22 cellular contexts compared by ENCODE assay signal in genomic region chr19:9128171-9128570, GRCh38. TPM values are rescaled to one million over a fixed set of nuclear protein-coding genes. Genes with fewer than 3 reads are reported as not detected.
DNase-seq lines count a peak whose midpoint lies in the region; TF ChIP-seq lines count a peak whose summit lies in the region.
"Had no signal": no experiment of that assay in that cellular context is flagged by ENCODE, and none has a peak within 500 bp of the region (broad histone marks: within the 10 kb centered on the region; RNA-seq: fewer than 3 reads in every experiment).

No MANE protein-coding gene starts in this region.

- no peak for TF ChIP-seq CTCF in cardiac fibroblast (IDR thresholded peaks at IDR 0.05; ENCODE audit: low read depth, low read length)

- H3K4me3 ChIP-seq in cardiac fibroblast (replicated peaks in 1 of 2; ENCODE audit: low read depth in 2 of 2, low read length in 2 of 2) = no peak overlapping the region
- H3K4me3 ChIP-seq in skeletal muscle cell (ENCODE audit: low read depth, low read length) = no peak overlapping the region
- no peak overlapping the region for H3K4me3 ChIP-seq in H7 (ENCODE audit: insufficient read depth, low read depth, low read length)
- H3K4me3 ChIP-seq: neural progenitor cell, right atrium auricular region had no signal

- no peaks in the 10 kb centered on the region for H3K27me3 ChIP-seq in H7 (ENCODE audit: control insufficient read depth, insufficient read depth, low read length)
- H3K27me3 ChIP-seq: neural progenitor cell, right atrium auricular region had no signal

- DNase-seq in NOMO-1 treated with DMSO at 0.1 percent for 48 hours (lab: John Stamatoyannopoulos, UW; ENCODE audit: unreplicated experiment) = peak; percentile 8
- no peak for DNase-seq in NOMO-1 (lab: John Stamatoyannopoulos, UW; ENCODE audit: unreplicated experiment in 2 of 2)
- DNase-seq in MV-4-11 (lab: John Stamatoyannopoulos, UW) = peak; percentile 71
- peak; percentile 57 to 66 for DNase-seq in cardiac fibroblast (ENCODE audit: low read depth in 2 of 2)
- peak; percentile 5 for DNase-seq in skeletal muscle cell (ENCODE audit: low read depth)
- DNase-seq in H7 = no peak
- DNase-seq in amniotic stem cell (lab: John Stamatoyannopoulos, UW) = no peak
- no peak for DNase-seq in glomerular visceral epithelial cell (ENCODE audit: extremely low spot score)
- DNase-seq: activated naive CD8-positive, alpha-beta T cell treated with anti-CD3 and anti-CD28 coated beads, Interleukin-2, amount 10 ng/mL, durations not matched to agents 7 days and 5 days; C1 segment of cervical spinal cord; DMS53; effector memory CD8-positive, alpha-beta T cell; left colon; NCI-H1105; NCI-H748 treated with DMSO at 0.1 percent for 48 hours; stimulated activated naive CD8-positive, alpha-beta T cell treated with anti-CD3 and anti-CD28 coated beads, Interleukin-15, amount 100 ng/mL, for 72 hours had no signal

- H3K36me3 ChIP-seq in H7 (replicated peaks; ENCODE audit: control insufficient read depth, insufficient read depth, low read length) = no peaks in the 10 kb centered on the region
- H3K36me3 ChIP-seq: neural progenitor cell, right atrium auricular region had no signal

RNA-seq across cellular contexts. Expression of gene OR7G3, which starts 1.4 kb away (rescaled TPM):
- not detected in 2 replicates for total RNA-seq in H7 (2014; rRNA removed; shearing (Covaris generic))
- total RNA-seq: activated CD8-positive, alpha-beta memory T cell treated with anti-CD3 and anti-CD28 coated beads for 36 hours; activated naive CD8-positive, alpha-beta T cell treated with anti-CD3 and anti-CD28 coated beads, Interleukin-2, amount 10 ng/mL, durations not matched to agents 7 days and 5 days; cardiac septum; left colon; right atrium auricular region; Right ventricle myocardium inferior; ureter had no signal

RNA-seq across cellular contexts. Expression of gene ZNF317, which starts 12.0 kb away (rescaled TPM):
- total RNA-seq in H7 (2014; rRNA removed; shearing (Covaris generic)) = 19.9 and 26.0 TPM in 2 replicates

RNA-seq across cellular contexts. Expression of gene OR7G1, which starts 12.6 kb away (rescaled TPM):
- total RNA-seq in H7 (2014; rRNA removed; shearing (Covaris generic)) = not detected in 2 replicates
- total RNA-seq: activated CD8-positive, alpha-beta memory T cell treated with anti-CD3 and anti-CD28 coated beads for 36 hours; activated naive CD8-positive, alpha-beta T cell treated with anti-CD3 and anti-CD28 coated beads, Interleukin-2, amount 10 ng/mL, durations not matched to agents 7 days and 5 days; cardiac septum; left colon; right atrium auricular region; Right ventricle myocardium inferior; ureter had no signal

RNA-seq across cellular contexts. Expression of gene OR7G2, which starts 20.9 kb away (rescaled TPM):
- not detected in 2 replicates for total RNA-seq in H7 (2014; rRNA removed; shearing (Covaris generic))
- total RNA-seq: activated CD8-positive, alpha-beta memory T cell treated with anti-CD3 and anti-CD28 coated beads for 36 hours; activated naive CD8-positive, alpha-beta T cell treated with anti-CD3 and anti-CD28 coated beads, Interleukin-2, amount 10 ng/mL, durations not matched to agents 7 days and 5 days; cardiac septum; left colon; right atrium auricular region; Right ventricle myocardium inferior; ureter had no signal

RNA-seq across cellular contexts. Expression of gene OR1M1, which starts 41.3 kb away (rescaled TPM):
- total RNA-seq in H7 (2014; rRNA removed; shearing (Covaris generic)) = not detected in 2 replicates
- total RNA-seq: activated CD8-positive, alpha-beta memory T cell treated with anti-CD3 and anti-CD28 coated beads for 36 hours; activated naive CD8-positive, alpha-beta T cell treated with anti-CD3 and anti-CD28 coated beads, Interleukin-2, amount 10 ng/mL, durations not matched to agents 7 days and 5 days; cardiac septum; left colon; right atrium auricular region; Right ventricle myocardium inferior; ureter had no signal

Comparison
In these comparisons a context has a peak if more than half of its experiments do, and no peak if none do; other contexts are left out.
1. DNase-seq: peak in NOMO-1 treated with DMSO at 0.1 percent for 48 hours (single experiment), MV-4-11 (single experiment), cardiac fibroblast (2 of 2) and skeletal muscle cell (single experiment); none in NOMO-1 (0 of 2), H7 (single experiment), amniotic stem cell (single experiment) and glomerular visceral epithelial cell (single experiment).